24 cellular contexts compared by ENCODE assay signal in genomic region chr6:166166314-166167257, GRCh38. TPM values are rescaled to one million over a fixed set of nuclear protein-coding genes. Genes with fewer than 3 reads are reported as not detected.
A peak's percentile ranks its signal among the peaks of the same experiment; 100 is the strongest.
DNase-seq lines count a peak whose midpoint lies in the region; ATAC-seq and TF ChIP-seq lines count a peak whose summit lies in the region.
"Had no signal": no experiment of that assay in that cellular context is flagged by ENCODE, and none has a peak within 500 bp of the region (broad histone marks: within the 10 kb centered on the region; RNA-seq: fewer than 3 reads in every experiment).

No MANE protein-coding gene starts in this region.

- intact Hi-C loops in naive thymus-derived CD4-positive, alpha-beta T cell (cut with micrococcal nuclease) = no loop called here
- intact Hi-C loops in testis (cut with DNase I; ENCODE audit: low total_unique reads) = no loop called here

- 0 to 2% methylated on average over 6 to 59 of the region's 63 CpGs for WGBS in testis, 2 donors

- H3K4me1 Mint-ChIP-seq in brain (peaks cover 32% of the 10 kb centered on the region), progenitor cell of endocrine pancreas (ENCODE audit: low read depth) (peaks cover 7% of the 10 kb centered on the region)
- peaks cover 0 to 22% (median 7%) of the 10 kb centered on the region in 7 donors for H3K4me1 Mint-ChIP-seq in naive thymus-derived CD4-positive, alpha-beta T cell

- H3K27me3 Mint-ChIP-seq in brain (peaks cover 58% of the 10 kb centered on the region), progenitor cell of endocrine pancreas (peaks cover 57% of the 10 kb centered on the region)
- peaks cover 64 to 73% (median 67%) of the 10 kb centered on the region in 5 donors for H3K27me3 Mint-ChIP-seq in naive thymus-derived CD4-positive, alpha-beta T cell

- peaks cover 0 to 6% (median 2%) of the 10 kb centered on the region in 5 experiments for H3K9me3 Mint-ChIP-seq in brain
- no peaks in the 10 kb centered on the region for H3K9me3 Mint-ChIP-seq in progenitor cell of endocrine pancreas (ENCODE audit: low read depth)
- H3K9me3 Mint-ChIP-seq in naive thymus-derived CD4-positive, alpha-beta T cell = peaks cover 0 to 2% (median 0%) of the 10 kb centered on the region in 11 donors
- H3K9me3 Mint-ChIP-seq: activated T-helper 1 cell treated with anti-CD3 and anti-CD28 coated beads, Interleukin-12 subunit alpha, Interleukin-12 subunit beta, Interleukin-2, Interleukin-4 antibody, amounts not matched to agents 30 ng/mL and 10 ng/mL and 1 ng/mL, durations not matched to agents 14 hours and 24 hours and 36 hours; CD8-positive, alpha-beta memory T cell had no signal

- H3K36me3 ChIP-seq in iPS-20b (ENCODE audit: insufficient read depth, low read depth, low read length) (no peaks in the 10 kb centered on the region), testis (ENCODE audit: low read depth, missing control alignments) (no peaks in the 10 kb centered on the region)
- H3K36me3 ChIP-seq in naive thymus-derived CD4-positive, alpha-beta T cell (ENCODE audit: control insufficient read depth in 2 of 3, insufficient read depth in 3 of 3, low read length in 3 of 3) = no peaks in the 10 kb centered on the region
- H3K36me3 ChIP-seq: breast epithelium, left lung, pancreas, thyroid gland had no signal

- TF ChIP-seq CTCF in GM20000 (IDR thresholded peaks at IDR 0.05; ENCODE audit: extremely low read depth, missing control alignments) = no peak
- TF ChIP-seq CTCF in brain (conservative IDR thresholded peaks at IDR 0.05) = no peak
- no peak for TF ChIP-seq CTCF in progenitor cell of endocrine pancreas (IDR thresholded peaks at IDR 0.05; ENCODE audit: unreplicated experiment)
- TF ChIP-seq CTCF in testis (IDR thresholded peaks at IDR 0.05) = no peak

- POLR2A ChIA-PET in naive thymus-derived CD4-positive, alpha-beta T cell (lab: Charles Lee) = no interaction called here

- H3K4me3 ChIP-seq in iPS-20b (ENCODE audit: low read length) = peak overlapping the region; percentile 68
- H3K4me3 ChIP-seq in naive thymus-derived CD4-positive, alpha-beta T cell (ENCODE audit: low read length) = no peak overlapping the region
- peak overlapping the region in 1 of 2 donors; percentile 22 for H3K4me3 ChIP-seq in testis
- H3K4me3 ChIP-seq: left lung had no signal

- no peaks in the 10 kb centered on the region for H3K36me3 Mint-ChIP-seq in brain
- no peaks in the 10 kb centered on the region for H3K36me3 Mint-ChIP-seq in progenitor cell of endocrine pancreas (ENCODE audit: insufficient read depth)
- peaks cover 0 to 2% (median 0%) of the 10 kb centered on the region in 5 donors for H3K36me3 Mint-ChIP-seq in naive thymus-derived CD4-positive, alpha-beta T cell
- H3K36me3 Mint-ChIP-seq: CD8-positive, alpha-beta memory T cell had no signal

- H3K27ac Mint-ChIP-seq in brain (no peak overlapping the region), progenitor cell of endocrine pancreas (no peak overlapping the region)
- no peak overlapping the region for H3K27ac Mint-ChIP-seq in naive thymus-derived CD4-positive, alpha-beta T cell
- H3K27ac Mint-ChIP-seq: activated T-helper 1 cell treated with anti-CD3 and anti-CD28 coated beads, Interleukin-12 subunit alpha, Interleukin-12 subunit beta, Interleukin-2, Interleukin-4 antibody, amounts not matched to agents 30 ng/mL and 10 ng/mL and 1 ng/mL, durations not matched to agents 14 hours and 24 hours and 36 hours; CD8-positive, alpha-beta memory T cell had no signal

- H3K4me1 ChIP-seq in iPS-20b (ENCODE audit: insufficient read depth, low read length) (peaks cover 7% of the 10 kb centered on the region; the same call in 1 of the 2 replicates), testis (peaks cover 12% of the 10 kb centered on the region)
- H3K4me1 ChIP-seq in naive thymus-derived CD4-positive, alpha-beta T cell (ENCODE audit: control insufficient read depth in 2 of 2, insufficient read depth in 2 of 2, low read length in 2 of 2) = no peaks in the 10 kb centered on the region

- ATAC-seq in naive thymus-derived CD4-positive, alpha-beta T cell = no peak
- ATAC-seq: HCT116, left lung, pancreas, SK-N-SH treated with all-trans-retinoic acid at 6 μM for 48 hours had no signal

- H3K27me3 ChIP-seq in iPS-20b (ENCODE audit: insufficient read depth, low read length) = peaks cover 99% of the 10 kb centered on the region
- H3K27me3 ChIP-seq in naive thymus-derived CD4-positive, alpha-beta T cell (ENCODE audit: control insufficient read depth in 2 of 2, insufficient read depth in 2 of 2, low read length in 2 of 2) = peaks cover 0 to 23% of the 10 kb centered on the region in 2 donors
- H3K27me3 ChIP-seq in testis = no peaks in the 10 kb centered on the region

- no peak for TF ChIP-seq POLR2A in testis (IDR thresholded peaks at IDR 0.05)

- H3K9ac ChIP-seq in iPS-20b (ENCODE audit: low read depth, low read length) = no peak overlapping the region

- DNase-seq in GM20000 (ENCODE audit: low spot score) (peak; percentile 19), progenitor cell of endocrine pancreas (ENCODE audit: low spot score, unreplicated experiment) (no peak), NCI-H345 (lab: John Stamatoyannopoulos, UW) (no peak), NCI-H1694 treated with DMSO at 0.1 percent for 48 hours (lab: John Stamatoyannopoulos, UW) (no peak), testis (no peak)
- no peak for DNase-seq in naive thymus-derived CD4-positive, alpha-beta T cell
- DNase-seq: CD8-positive, alpha-beta memory T cell; dermis blood vessel endothelial cell; left lung; NCI-H1048; NCI-H2081; pancreas; stimulated activated naive CD4-positive, alpha-beta T cell; thyroid gland had no signal

- H3K9me3 ChIP-seq in iPS-20b (ENCODE audit: insufficient read depth, low read depth, low read length) (no peaks in the 10 kb centered on the region), testis (no peaks in the 10 kb centered on the region)
- H3K9me3 ChIP-seq in naive thymus-derived CD4-positive, alpha-beta T cell (ENCODE audit: control insufficient read depth in 2 of 3, low read length in 3 of 3) = no peaks in the 10 kb centered on the region
- H3K9me3 ChIP-seq: breast epithelium, left lung, pancreas, thyroid gland had no signal

- H3K4me3 Mint-ChIP-seq in brain (peak overlapping the region in 3 of 5 experiments; percentile 42 to 78 (median 70)), progenitor cell of endocrine pancreas (ENCODE audit: low read depth) (peak overlapping the region; percentile 35)
- peak overlapping the region in 4 of 10 donors; percentile 17 to 53 (median 40) for H3K4me3 Mint-ChIP-seq in naive thymus-derived CD4-positive, alpha-beta T cell
- H3K4me3 Mint-ChIP-seq: activated T-helper 1 cell treated with anti-CD3 and anti-CD28 coated beads, Interleukin-12 subunit alpha, Interleukin-12 subunit beta, Interleukin-2, Interleukin-4 antibody, amounts not matched to agents 30 ng/mL and 10 ng/mL and 1 ng/mL, durations not matched to agents 14 hours and 24 hours and 36 hours; CD8-positive, alpha-beta memory T cell had no signal

- H3K27ac ChIP-seq in iPS-20b (ENCODE audit: low read length) (no peak overlapping the region), testis (no peak overlapping the region)
- H3K27ac ChIP-seq in naive thymus-derived CD4-positive, alpha-beta T cell (ENCODE audit: low read depth, low read length) = no peak overlapping the region
- H3K27ac ChIP-seq: breast epithelium, left lung, pancreas, RWPE1, thyroid gland had no signal

- CTCF ChIA-PET in naive thymus-derived CD4-positive, alpha-beta T cell (lab: Charles Lee) = no interaction called here

RNA-seq across cellular contexts. Expression of gene TBXT, which starts 1.1 kb away (rescaled TPM):
- polyA plus RNA-seq in brain (ENCODE audit: insufficient read depth, low read depth, low replicate concordance) (not detected), testis (ENCODE audit: insufficient read depth, low read depth, low replicate concordance) (0.26 TPM)
- total RNA-seq in progenitor cell of endocrine pancreas (not detected in 2 replicates), testis (1 to 10 TPM in 1 of 2 donors, under 1 TPM in 1; 0.24 to 1.2 TPM)
- total RNA-seq in naive thymus-derived CD4-positive, alpha-beta T cell = not detected
- polyA plus RNA-seq in naive thymus-derived CD4-positive, alpha-beta T cell = not detected
- total RNA-seq: activated T-helper 1 cell treated with anti-CD3 and anti-CD28 coated beads, Interleukin-12 subunit alpha, Interleukin-12 subunit beta, Interleukin-2, Interleukin-4 antibody, amounts not matched to agents 30 ng/mL and 10 ng/mL and 1 ng/mL, durations not matched to agents 14 hours and 24 hours and 36 hours; breast epithelium; CD8-positive, alpha-beta memory T cell; dermis blood vessel endothelial cell; frontal cortex; left lung; mucosa of gallbladder; pancreas had no signal
- polyA plus RNA-seq: CD8-positive, alpha-beta memory T cell; esophagus; pancreas had no signal
